ENCODE assay signal across 13 cellular contexts in the genomic region with DNA sequence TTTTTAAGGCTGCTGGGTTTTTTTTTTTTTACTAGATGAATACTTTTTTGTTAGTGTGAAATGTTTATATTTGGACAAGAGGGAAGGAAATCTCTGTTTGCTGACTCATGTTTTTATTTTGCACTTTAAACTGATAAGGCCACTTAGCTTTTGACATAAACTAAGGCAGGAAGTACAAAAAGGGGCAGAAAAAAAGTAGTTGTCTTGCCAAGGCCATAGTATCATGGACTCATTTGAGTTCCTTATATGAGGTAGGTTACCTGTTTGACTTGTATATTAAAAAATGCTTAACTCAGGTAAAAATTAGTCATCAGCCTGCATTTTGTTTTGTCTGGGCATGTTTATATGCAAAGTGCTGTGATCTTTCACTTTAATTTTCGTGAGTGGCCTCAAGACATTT. TPM values are rescaled to one million over a fixed set of nuclear protein-coding genes. Genes with fewer than 3 reads are reported as not detected.
DNase-seq lines count a peak whose midpoint lies in the region; ATAC-seq, FAIRE-seq and TF ChIP-seq lines count a peak whose summit lies in the region.
"Had no signal": no experiment of that assay in that cellular context is flagged by ENCODE, and none has a peak within 500 bp of the region (broad histone marks: within the 10 kb centered on the region; RNA-seq: fewer than 3 reads in every experiment).

No MANE protein-coding gene starts in this region.

- peak overlapping the region in 1 of 10 experiments; percentile 34; a peak in 2 of 20 replicates for H3K4me3 ChIP-seq in BLaER1 treated with 17β-estradiol and CSF1 and Interleukin-3, amounts not matched to agents 10 nM and 100 nM
- H3K4me3 ChIP-seq in KMS-11 (IDR thresholded peaks at IDR 0.05; ENCODE audit: insufficient read depth, low read depth, low read length) (no peak overlapping the region), K562 (no peak overlapping the region), foreskin fibroblast (ENCODE audit: low read depth in 1 of 2, low read length in 2 of 2) (no peak overlapping the region)

- no peak for TF ChIP-seq EP300 in K562 (IDR thresholded peaks at IDR 0.05; ENCODE audit: low read length)

- H3K27me3 ChIP-seq in BLaER1 treated with 17β-estradiol and CSF1 and Interleukin-3, amounts not matched to agents 10 nM and 100 nM = no peaks in the 10 kb centered on the region
- H3K27me3 ChIP-seq in KMS-11 (ENCODE audit: insufficient read depth, low read depth) (no peaks in the 10 kb centered on the region), K562 (ENCODE audit: control insufficient read depth in 2 of 2, insufficient read depth in 2 of 2, low read length in 2 of 2) (no peaks in the 10 kb centered on the region)

- no peaks in the 10 kb centered on the region for H3K9me1 ChIP-seq in K562 (ENCODE audit: control insufficient read depth, insufficient read depth, low read length)

- intact Hi-C loops in K562 (cut with micrococcal nuclease) = no loop called here
- intact Hi-C loops in left colon (cut with DNase I, micrococcal nuclease) = no loop called here

- TF ChIP-seq POLR2A in K562 (conservative IDR thresholded peaks at IDR 0.05) = no peak

- H3K79me2 ChIP-seq in KMS-11 (ENCODE audit: insufficient read depth, low read depth) (peaks cover 78% of the 10 kb centered on the region; the same call in 1 of the 2 replicates), K562 (ENCODE audit: control insufficient read depth, insufficient read depth, low read length) (no peaks in the 10 kb centered on the region)

- peaks cover 17 to 61% (median 40%) of the 10 kb centered on the region in 10 experiments for H3K4me1 ChIP-seq in BLaER1 treated with 17β-estradiol and CSF1 and Interleukin-3, amounts not matched to agents 10 nM and 100 nM
- H3K4me1 ChIP-seq in KMS-11 (ENCODE audit: low read depth, poor library complexity, severe bottlenecking) (peaks cover 9% of the 10 kb centered on the region), K562 (replicated peaks in 1 of 2; ENCODE audit: control insufficient read depth in 2 of 2, insufficient read depth in 2 of 2, low read length in 2 of 2) (no peaks in the 10 kb centered on the region)

- POLR2A ChIA-PET in K562 (lab: Yijun Ruan, JAX) = no interaction called here

- H3K36me3 ChIP-seq in BLaER1 treated with 17β-estradiol and CSF1 and Interleukin-3, amounts not matched to agents 10 nM and 100 nM = peaks cover 0 to 31% (median 19%) of the 10 kb centered on the region in 11 experiments; a peak in 18 of 22 replicates
- no peaks in the 10 kb centered on the region for H3K36me3 ChIP-seq in KMS-11 (ENCODE audit: insufficient read depth)
- H3K36me3 ChIP-seq in K562 (ENCODE audit: control insufficient read depth, insufficient read depth, low read length) = no peaks in the 10 kb centered on the region

- peak overlapping the region; percentile 11 to 82 (median 53); a peak in 21 of 22 replicates for H3K4me2 ChIP-seq in BLaER1 treated with 17β-estradiol and CSF1 and Interleukin-3, amounts not matched to agents 10 nM and 100 nM
- H3K4me2 ChIP-seq in KMS-11 (0 out of 2 replicates have a peak overlapping the region, but pooled peaks have one; percentile 4), K562 (ENCODE audit: insufficient read depth, low read length) (no peak overlapping the region)

- DNase-seq in K562 (ENCODE audit: extremely low read depth in 1 of 4, low spot score in 3 of 4) = no peak
- DNase-seq in left colon = no peak
- no peak for DNase-seq in cerebellar cortex (ENCODE audit: low spot score)
- no peak for DNase-seq in foreskin fibroblast
- DNase-seq in SKM-1 (lab: John Stamatoyannopoulos, UW; ENCODE audit: unreplicated experiment) = no peak
- DNase-seq in NCI-H1930 (lab: John Stamatoyannopoulos, UW) = no peak
- DNase-seq: activated CD4-positive, alpha-beta memory T cell treated with anti-CD3 and anti-CD28 coated beads, Interleukin-2, amount 10 ng/mL, durations not matched to agents 7 days and 5 days; hypothalamus; NCI-H2081 treated with DMSO at 0.1 percent for 48 hours had no signal

- H3K9me3 ChIP-seq in BLaER1 treated with 17β-estradiol and CSF1 and Interleukin-3, amounts not matched to agents 10 nM and 100 nM (replicated peaks in 1 of 11) = peaks cover 20 to 54% (median 31%) of the 10 kb centered on the region in 11 experiments
- H3K9me3 ChIP-seq in K562 (replicated peaks; ENCODE audit: control insufficient read depth, insufficient read depth, low read depth, low read length) = no peaks in the 10 kb centered on the region; the same call in 1 of the 2 replicates

- H3K27ac ChIP-seq in BLaER1 treated with 17β-estradiol and CSF1 and Interleukin-3, amounts not matched to agents 10 nM and 100 nM = peak overlapping the region; percentile 23 to 69 (median 58); a peak in 20 of 22 replicates
- H3K27ac ChIP-seq in KMS-11 = no peak overlapping the region
- H3K27ac ChIP-seq in K562 (ENCODE audit: extremely low read depth, low read depth, low read length) = no peak overlapping the region

- CTCF ChIA-PET in K562 (lab: Yijun Ruan, JAX; ENCODE audit: low intra/inter-chr PET ratio) = no interaction called here

- WGBS in K562 (ENCODE audit: insufficient coverage, low coverage, missing lambda C conversion rate) = 0% methylated on average over 1 of the region's 1 CpG

- peak overlapping the region in 6 of 11 experiments; percentile 2 to 35 (median 14); a peak in 6 of 22 replicates for H3K9ac ChIP-seq in BLaER1 treated with 17β-estradiol and CSF1 and Interleukin-3, amounts not matched to agents 10 nM and 100 nM
- H3K9ac ChIP-seq in KMS-11 (no peak overlapping the region), K562 (ENCODE audit: insufficient read depth in 1 of 2, low read depth in 2 of 2, low read length in 2 of 2) (no peak overlapping the region)

- FAIRE-seq in K562 (lab: Jason Lieb, UNC) = no peak
- FAIRE-seq: G401.6 had no signal

- no peak for TF ChIP-seq CTCF in KMS-11 (conservative IDR thresholded peaks at IDR 0.05; ENCODE audit: low read depth, low read length)
- no peak for TF ChIP-seq CTCF in K562 (IDR thresholded peaks at IDR 0.05 in 2 of 3, conservative IDR thresholded peaks at IDR 0.05 in 1 of 3; ENCODE audit: insufficient read depth in 2 of 3, low read depth in 1 of 3, low read length in 3 of 3)
- TF ChIP-seq CTCF in foreskin fibroblast (IDR thresholded peaks at IDR 0.05; ENCODE audit: low read depth, low read length) = no peak

- H4K20me1 ChIP-seq in BLaER1 treated with 17β-estradiol and CSF1 and Interleukin-3, amounts not matched to agents 10 nM and 100 nM = peaks cover 0 to 28% (median 0%) of the 10 kb centered on the region in 11 experiments; a peak in 2 of 22 replicates
- no peaks in the 10 kb centered on the region for H4K20me1 ChIP-seq in KMS-11 (ENCODE audit: insufficient read depth)
- H4K20me1 ChIP-seq in K562 (replicated peaks; ENCODE audit: control insufficient read depth, insufficient read depth, low read length) = no peaks in the 10 kb centered on the region

- H2AFZ ChIP-seq in KMS-11 (ENCODE audit: low read depth) (no peak overlapping the region), K562 (ENCODE audit: low read depth, low read length) (no peak overlapping the region)

- BruUV-seq in K562 (replicated peaks; lab: Mats Ljungman, UMichigan) = no TSS peak

- no peak for TF ChIP-seq RAD21 in K562 (CRISPR knock-in tag; conservative IDR thresholded peaks at IDR 0.05 in 1 of 2, IDR thresholded peaks at IDR 0.05 in 1 of 2)

- in situ Hi-C loops in K562 (cut with MboI) = no loop called here

- ATAC-seq in K562 (no peak), left colon (peak; percentile 83)
- ATAC-seq: activated naive CD4-positive, alpha-beta T cell treated with anti-CD3 and anti-CD28 coated beads, Interleukin-2, amount 50 U/mL, for 72 hours had no signal

TF ChIP-seq in K562, 482 proteins besides CTCF, POLR2A, EP300 and RAD21 (continues in another document):
- peak; percentile 82 for TF ChIP-seq C11orf30 (IDR thresholded peaks at IDR 0.05; ENCODE audit: low read depth)
- TF ChIP-seq SP2 (IDR thresholded peaks at IDR 0.05; ENCODE audit: extremely low read depth, low read depth, low read length, poor library complexity, severe bottlenecking) = no peak
- no peak for TF ChIP-seq SNIP1 (IDR thresholded peaks at IDR 0.05; ENCODE audit: low read depth)
- TF ChIP-seq, protein P1, sequence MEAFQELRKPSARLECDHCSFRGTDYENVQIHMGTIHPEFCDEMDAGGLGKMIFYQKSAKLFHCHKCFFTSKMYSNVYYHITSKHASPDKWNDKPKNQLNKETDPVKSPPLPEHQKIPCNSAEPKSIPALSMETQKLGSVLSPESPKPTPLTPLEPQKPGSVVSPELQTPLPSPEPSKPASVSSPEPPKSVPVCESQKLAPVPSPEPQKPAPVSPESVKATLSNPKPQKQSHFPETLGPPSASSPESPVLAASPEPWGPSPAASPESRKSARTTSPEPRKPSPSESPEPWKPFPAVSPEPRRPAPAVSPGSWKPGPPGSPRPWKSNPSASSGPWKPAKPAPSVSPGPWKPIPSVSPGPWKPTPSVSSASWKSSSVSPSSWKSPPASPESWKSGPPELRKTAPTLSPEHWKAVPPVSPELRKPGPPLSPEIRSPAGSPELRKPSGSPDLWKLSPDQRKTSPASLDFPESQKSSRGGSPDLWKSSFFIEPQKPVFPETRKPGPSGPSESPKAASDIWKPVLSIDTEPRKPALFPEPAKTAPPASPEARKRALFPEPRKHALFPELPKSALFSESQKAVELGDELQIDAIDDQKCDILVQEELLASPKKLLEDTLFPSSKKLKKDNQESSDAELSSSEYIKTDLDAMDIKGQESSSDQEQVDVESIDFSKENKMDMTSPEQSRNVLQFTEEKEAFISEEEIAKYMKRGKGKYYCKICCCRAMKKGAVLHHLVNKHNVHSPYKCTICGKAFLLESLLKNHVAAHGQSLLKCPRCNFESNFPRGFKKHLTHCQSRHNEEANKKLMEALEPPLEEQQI (IDR thresholded peaks at IDR 0.05) = no peak

RNA-seq across cellular contexts. Expression of a gene that starts 26.0 kb away (rescaled TPM):
- total RNA-seq in K562 (2011; cell fraction: chromatin; rRNA removed; ENCODE audit: low replicate concordance) = 0.70 TPM in 1 of 2 replicates, not detected in the other
- not detected in 2 replicates for total RNA-seq in K562 (2011; cell fraction: nucleolus; rRNA removed)
- 0.22 TPM in 1 of 2 replicates, not detected in the other for total RNA-seq in K562 (2011; cell fraction: nucleoplasm; rRNA removed)
- total RNA-seq in K562 (2014; rRNA removed) (0.05 and 0.20 TPM in 2 replicates), K562 (2014; rRNA removed; fragmentation: Illumina TruSeq; extraction: Trizol) (0.13 TPM in 1 of 2 replicates, not detected in the other), K562 (2015; rRNA removed; fragmentation: Illumina TruSeq; extraction: Trizol) (0.30 and 0.54 TPM in 2 replicates), K562 (2021) (not detected in 2 replicates), left colon (10 to 100 TPM; 36.3 to 44.4 TPM)
- polyA plus RNA-seq in K562 (2011; rRNA removed) (0.29 and 9.1 TPM in 2 replicates), K562 (2014; fragmentation: Illumina TruSeq; extraction: Trizol) (0.14 and 0.25 TPM in 2 replicates), K562 (2014; fragmentation: Nextera tagmentation; extraction: Ambion mirVana) (under 1 TPM in 1 of 2 experiments, not detected in 1; 0.17 TPM), K562 (2014; rRNA removed) (0.05 and 0.32 TPM in 2 replicates)
- polyA plus RNA-seq in K562 (2011; cell fraction: cytosol; rRNA removed) = 5.9 and 10.3 TPM in 2 replicates
- polyA plus RNA-seq in K562 (2011; cell fraction: nucleus; rRNA removed) = 0.14 and 6.0 TPM in 2 replicates
- polyA plus RNA-seq in K562 (2012) = 0.07 and 0.12 TPM in 2 replicates
- polyA minus RNA-seq in K562 (2011; rRNA and poly(A)+ RNA removed) = 0.60 and 12.5 TPM in 2 replicates
- polyA minus RNA-seq in K562 (2011; cell fraction: cytosol; rRNA and poly(A)+ RNA removed) = 4.5 TPM in 1 of 2 replicates, not detected in the other
- polyA minus RNA-seq in K562 (2011; cell fraction: nucleus; rRNA and poly(A)+ RNA removed) = 0.40 and 7.2 TPM in 2 replicates

Comparison
In these comparisons a context has a peak if more than half of its experiments do, and no peak if none do; other contexts are left out.
1. H3K27ac ChIP-seq: peak in BLaER1 treated with 17β-estradiol and CSF1 and Interleukin-3, amounts not matched to agents 10 nM and 100 nM (11 of 11); none in KMS-11 (single experiment) and K562 (single experiment).
2. H3K9ac ChIP-seq: peak in BLaER1 treated with 17β-estradiol and CSF1 and Interleukin-3, amounts not matched to agents 10 nM and 100 nM (6 of 11); none in KMS-11 (single experiment) and K562 (0 of 2).
3. RNA of a gene that starts 26.0 kb away (total RNA-seq): 36.3 to 44.4 TPM in left colon; 0.05 to 0.70 TPM in K562; every median in the first group is over 10 times any median in the second.